In genomic region chr9:105694848-105695581, GRCh38 we compare ENCODE assay signal across 8 cellular contexts. TPM values are rescaled to one million over a fixed set of nuclear protein-coding genes. Genes with fewer than 3 reads are reported as not detected.
DNase-seq lines count a peak whose midpoint lies in the region; FAIRE-seq and TF ChIP-seq lines count a peak whose summit lies in the region.

No MANE protein-coding gene starts in this region.

- WGBS in small intestine, 3 donors: 0 to 1% (median 1%) methylated on average over 41 to 42 of the region's 42 CpGs

- H3K36me3 ChIP-seq in MG63 (no peaks in the 10 kb centered on the region), brain microvascular endothelial cell (replicated peaks) (no peaks in the 10 kb centered on the region), small intestine (ENCODE audit: control insufficient read depth in 2 of 2, insufficient read depth in 2 of 2, low read length in 2 of 2) (no peaks in the 10 kb centered on the region)

- in situ Hi-C loops in brain microvascular endothelial cell (cut with HindIII; ENCODE audit: low pct_ligation_motif_present, low sequenced_read_pairs): no loop called here

- DNase-seq in GM12865 (ENCODE audit: low read depth) (peak; percentile 68), HEK293T (ENCODE audit: extremely low spot score) (peak; percentile 53), MG63 (peak; percentile 62), UCSD-AML1 (lab: John Stamatoyannopoulos, UW; ENCODE audit: unreplicated experiment) (peak; percentile 68), brain microvascular endothelial cell (peak; percentile 26), iPS-NIHi7 (ENCODE audit: extremely low spot score) (peak; percentile 69), small intestine (peak; percentile 72), NCI-H187 (lab: John Stamatoyannopoulos, UW) (no peak)

- no peak for FAIRE-seq in small intestine (lab: Jason Lieb, UNC)

- TF ChIP-seq CTCF in GM12865 (IDR thresholded peaks at IDR 0.05; ENCODE audit: insufficient read depth, low read depth, low read length, missing control alignments) (no peak), brain microvascular endothelial cell (IDR thresholded peaks at IDR 0.05; ENCODE audit: low read depth, low read length, missing control alignments) (no peak)

- H3K27me3 ChIP-seq in MG63 (peaks cover 28% of the 10 kb centered on the region), brain microvascular endothelial cell (replicated peaks) (no peaks in the 10 kb centered on the region), small intestine (ENCODE audit: control insufficient read depth in 2 of 2, insufficient read depth in 2 of 2, low read length in 2 of 2) (no peaks in the 10 kb centered on the region)

- no peaks in the 10 kb centered on the region for H3K4me1 ChIP-seq in small intestine (ENCODE audit: control insufficient read depth in 2 of 2, insufficient read depth in 1 of 2, low read depth in 1 of 2, low read length in 1 of 2)

- POLR2A ChIA-PET in HEK293T (lab: Yijun Ruan, JAX): interaction anchor here (0.8 to 2.1 kb wide), 9 partner anchors 15 to 137 kb away, joined by 3 to 9 read pairs (median 3); partner anchors contain the start of gene FKTN

- CTCF ChIA-PET in HEK293T (lab: Yijun Ruan, JAX): interaction anchor here (1.0 to 1.8 kb wide), 1 partner anchor 23 kb away, joined by 3 to 5 read pairs; no protein-coding TSS in a partner anchor

- H3K27ac ChIP-seq in brain microvascular endothelial cell (no peak overlapping the region), small intestine (ENCODE audit: low read depth in 1 of 2, low read length in 1 of 2) (peak overlapping the region in 1 of 2 donors; percentile 88)

- H3K4me3 ChIP-seq in GM12865 (ENCODE audit: low read depth, low read length) (peak overlapping the region; percentile 70), MG63 (peak overlapping the region; percentile 65), brain microvascular endothelial cell (ENCODE audit: low read depth, low read length) (peak overlapping the region; percentile 77), small intestine (ENCODE audit: low read depth in 1 of 2, low read length in 2 of 2) (peak overlapping the region; percentile 62 to 83)

- H3K9me3 ChIP-seq in MG63 (no peaks in the 10 kb centered on the region), small intestine (ENCODE audit: control insufficient read depth, low read depth) (no peaks in the 10 kb centered on the region)

TF ChIP-seq in HEK293T, 16 proteins besides CTCF, POLR2A, EP300 and RAD21:
- TF ChIP-seq L3MBTL2 (conservative IDR thresholded peaks at IDR 0.05): peak; percentile 78
- no peak for TF ChIP-seq FOXK2 (IDR thresholded peaks at IDR 0.05)

RNA-seq across cellular contexts. Expression of gene TMEM38B, which starts 0.7 kb away (rescaled TPM):
- 6.8 and 10.8 TPM in 2 replicates for total RNA-seq in MG63 (2014; rRNA removed; shearing (Covaris generic); ENCODE audit: low replicate concordance)
- polyA plus RNA-seq in small intestine: 10 to 100 TPM in 1 of 3 donors, 1 to 10 TPM in 2; 2.9 to 13.6 (median 6.8) TPM

RNA-seq across cellular contexts. Expression of gene TAL2, which starts 32.8 kb away (rescaled TPM):
- total RNA-seq in MG63 (2014; rRNA removed; shearing (Covaris generic); ENCODE audit: low replicate concordance): not detected in 2 replicates
- polyA plus RNA-seq in small intestine: under 1 TPM in 1 of 3 donors, not detected in 2; 0.10 TPM

Comparison
In these comparisons a context has a peak if more than half of its experiments do, and no peak if none do; other contexts are left out.
1. DNase-seq: peak in GM12865 (single experiment), HEK293T (single experiment), MG63 (single experiment), UCSD-AML1 (single experiment), brain microvascular endothelial cell (single experiment), iPS-NIHi7 (single experiment) and small intestine (single experiment); none in NCI-H187 (0 of 2).
2. Peak in every context shown above with its lines, with median percentiles within 50 percentile points of each other: H3K4me3 ChIP-seq.